In genomic region chr4:127965062-127965802, GRCh38 we compare ENCODE assay signal across 8 cellular contexts. TPM values are rescaled to one million over a fixed set of nuclear protein-coding genes. Genes with fewer than 3 reads are reported as not detected.
A peak's percentile ranks its signal among the peaks of the same experiment; 100 is the strongest.
DNase-seq lines count a peak whose midpoint lies in the region; ATAC-seq and TF ChIP-seq lines count a peak whose summit lies in the region.

ABHD18 (plus strand) TSS chr4:127965406; CDS start chr4:127982956, 17,550 bp downstream.
A gene with protein sequence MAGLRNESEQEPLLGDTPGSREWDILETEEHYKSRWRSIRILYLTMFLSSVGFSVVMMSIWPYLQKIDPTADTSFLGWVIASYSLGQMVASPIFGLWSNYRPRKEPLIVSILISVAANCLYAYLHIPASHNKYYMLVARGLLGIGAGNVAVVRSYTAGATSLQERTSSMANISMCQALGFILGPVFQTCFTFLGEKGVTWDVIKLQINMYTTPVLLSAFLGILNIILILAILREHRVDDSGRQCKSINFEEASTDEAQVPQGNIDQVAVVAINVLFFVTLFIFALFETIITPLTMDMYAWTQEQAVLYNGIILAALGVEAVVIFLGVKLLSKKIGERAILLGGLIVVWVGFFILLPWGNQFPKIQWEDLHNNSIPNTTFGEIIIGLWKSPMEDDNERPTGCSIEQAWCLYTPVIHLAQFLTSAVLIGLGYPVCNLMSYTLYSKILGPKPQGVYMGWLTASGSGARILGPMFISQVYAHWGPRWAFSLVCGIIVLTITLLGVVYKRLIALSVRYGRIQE (minus strand): TSS chr4:127965173. CDS start chr4:127965133, 40 bp downstream.

- ATAC-seq in HG02763 (IDR thresholded peaks at IDR 0.05; ENCODE audit: unreplicated experiment): peak; percentile 98

- TF ChIP-seq CTCF in GM12874 (IDR thresholded peaks at IDR 0.05; ENCODE audit: insufficient read depth, low read depth, low read length) (peak; percentile 59), ovary (IDR thresholded peaks at IDR 0.05) (peak in 2 of 3 donors; percentile 64 to 77), thyroid gland (IDR thresholded peaks at IDR 0.05) (peak in 5 of 6 experiments; percentile 27 to 57 (median 49))

- H3K36me3 ChIP-seq in ovary (no peaks in the 10 kb centered on the region), thyroid gland (no peaks in the 10 kb centered on the region)

- no peaks in the 10 kb centered on the region for H3K9me3 ChIP-seq in ovary
- no peaks in the 10 kb centered on the region for H3K9me3 ChIP-seq in thyroid gland

- peak within 1 kb of the TSS; percentile 68 to 97 for H3K27ac ChIP-seq in ovary
- peak within 1 kb of the TSS; percentile 81 to 96 (median 87) for H3K27ac ChIP-seq in thyroid gland

- H3K27me3 ChIP-seq in ovary: no peaks in the 10 kb centered on the region
- H3K27me3 ChIP-seq in thyroid gland: no peaks in the 10 kb centered on the region

- WGBS in ovary, 3 donors: 0 to 1% (median 1%) methylated on average over 67 to 69 of the region's 69 CpGs
- 1 to 2% methylated on average over 24 of the region's 69 CpGs for WGBS in thyroid gland, 2 donors

- TF ChIP-seq POLR2A in ovary (IDR thresholded peaks at IDR 0.05): peak; percentile 61
- peak in 1 of 2 donors; percentile 91 for TF ChIP-seq POLR2A in thyroid gland (IDR thresholded peaks at IDR 0.05)

- H3K4me1 ChIP-seq in ovary (ENCODE audit: insufficient read depth): peaks cover 2% of the 10 kb centered on the region
- peaks cover 3 to 5% of the 10 kb centered on the region in 2 donors for H3K4me1 ChIP-seq in thyroid gland

- DNase-seq in NCI-H1417 (lab: John Stamatoyannopoulos, UW) (peak; percentile 96 to 99 (median 97)), SW 1271 (lab: John Stamatoyannopoulos, UW) (peak; percentile 78 to 93), head of caudate nucleus (peak; percentile 86 to 98 (median 94)), ovary (peak; percentile 99 to 100 (median 99)), thyroid gland (peak; percentile 99 to 100)
- peak; percentile 97 for DNase-seq in activated naive CD8-positive, alpha-beta T cell treated with anti-CD3 and anti-CD28 coated beads, Interleukin-2, amount 50 U/mL, for 16 hours (ENCODE audit: low read depth, low spot score)

- TF ChIP-seq EP300 in ovary (IDR thresholded peaks at IDR 0.05): no peak

- intact Hi-C loops in head of caudate nucleus (cut with DNase I): no loop called here
- intact Hi-C loops in ovary (cut with DNase I): loop anchor here in 2 of 4 donors (5.0 to 10.0 kb wide), 4 partner anchors 97 to 330 kb away; partner anchors contain the start of genes HSPA4L (in 2 of the 2), INTU (in 1 of the 2) and LARP1B (in 1 of the 2)
- intact Hi-C loops in thyroid gland (cut with DNase I): loop anchor here (10.0 kb wide), 2 partner anchors 90 to 850 kb away; no protein-coding TSS in a partner anchor

- H3K4me3 ChIP-seq in ovary: peak within 1 kb of the TSS; percentile 86
- H3K4me3 ChIP-seq in thyroid gland (replicated peaks in 1 of 3): peak within 1 kb of the TSS; percentile 91 to 95 (median 91)

RNA-seq across cellular contexts. Expression of gene ABHD18, which starts in this region (rescaled TPM):
- total RNA-seq in ovary (10 to 100 TPM in 3 of 7 donors, 1 to 10 TPM in 4; 6.3 to 11.3 (median 9.6) TPM), thyroid gland (10 to 100 TPM; 14.6 to 28.2 (median 18.5) TPM)
- 1 to 10 TPM; 3.5 to 7.4 TPM for polyA plus RNA-seq in ovary

RNA-seq across cellular contexts. Expression of the second gene that starts in this region (rescaled TPM):
- total RNA-seq in ovary: 10 to 100 TPM; 18.1 to 29.7 (median 25.4) TPM
- polyA plus RNA-seq in ovary: 10 to 100 TPM; 11.8 to 13.5 TPM
- total RNA-seq in thyroid gland: 10 to 100 TPM; 32.5 to 80.9 (median 54.0) TPM

Comparison
In these comparisons a context has a peak if more than half of its experiments do, and no peak if none do; other contexts are left out.
1. Peak in every context shown above with its lines: DNase-seq, ATAC-seq, H3K4me3 ChIP-seq and H3K27ac ChIP-seq.